1 cellular context compared by ENCODE assay signal in the genomic region with DNA sequence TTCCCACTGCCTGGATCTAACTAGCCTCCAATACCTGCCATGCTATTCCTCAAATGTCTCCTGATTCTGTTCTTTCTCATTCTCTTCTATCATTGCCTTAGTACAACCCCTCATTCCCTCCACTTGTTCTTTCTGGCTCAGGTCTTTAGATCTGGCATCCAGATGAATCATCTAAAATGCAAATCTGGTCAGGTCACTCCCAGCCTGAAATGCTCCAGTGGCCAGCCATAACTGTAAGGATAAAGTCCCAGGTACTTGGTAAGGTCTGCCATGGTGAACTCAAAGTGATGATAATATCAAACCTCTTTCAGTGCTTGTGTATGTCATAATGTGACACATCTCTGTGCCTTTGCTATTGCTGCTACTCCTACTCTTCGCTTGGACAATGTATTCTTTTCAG.
TF ChIP-seq lines count a peak whose summit lies in the region.

No MANE protein-coding gene starts in this region.

TF ChIP-seq in HepG2, 621 proteins besides CTCF, POLR2A, EP300 and RAD21:
- TF ChIP-seq ZNF354B (CRISPR knock-in tag; IDR thresholded peaks at IDR 0.05) (no peak), AGO1 (IDR thresholded peaks at IDR 0.05; ENCODE audit: low read depth, low read length, poor library complexity, severe bottlenecking) (no peak), NPAS2 (CRISPR knock-in tag; IDR thresholded peaks at IDR 0.05; ENCODE audit: borderline replicate concordance) (no peak), ETV5 (CRISPR knock-in tag; IDR thresholded peaks at IDR 0.05; ENCODE audit: borderline replicate concordance) (no peak)
- TF ChIP-seq, protein P1, sequence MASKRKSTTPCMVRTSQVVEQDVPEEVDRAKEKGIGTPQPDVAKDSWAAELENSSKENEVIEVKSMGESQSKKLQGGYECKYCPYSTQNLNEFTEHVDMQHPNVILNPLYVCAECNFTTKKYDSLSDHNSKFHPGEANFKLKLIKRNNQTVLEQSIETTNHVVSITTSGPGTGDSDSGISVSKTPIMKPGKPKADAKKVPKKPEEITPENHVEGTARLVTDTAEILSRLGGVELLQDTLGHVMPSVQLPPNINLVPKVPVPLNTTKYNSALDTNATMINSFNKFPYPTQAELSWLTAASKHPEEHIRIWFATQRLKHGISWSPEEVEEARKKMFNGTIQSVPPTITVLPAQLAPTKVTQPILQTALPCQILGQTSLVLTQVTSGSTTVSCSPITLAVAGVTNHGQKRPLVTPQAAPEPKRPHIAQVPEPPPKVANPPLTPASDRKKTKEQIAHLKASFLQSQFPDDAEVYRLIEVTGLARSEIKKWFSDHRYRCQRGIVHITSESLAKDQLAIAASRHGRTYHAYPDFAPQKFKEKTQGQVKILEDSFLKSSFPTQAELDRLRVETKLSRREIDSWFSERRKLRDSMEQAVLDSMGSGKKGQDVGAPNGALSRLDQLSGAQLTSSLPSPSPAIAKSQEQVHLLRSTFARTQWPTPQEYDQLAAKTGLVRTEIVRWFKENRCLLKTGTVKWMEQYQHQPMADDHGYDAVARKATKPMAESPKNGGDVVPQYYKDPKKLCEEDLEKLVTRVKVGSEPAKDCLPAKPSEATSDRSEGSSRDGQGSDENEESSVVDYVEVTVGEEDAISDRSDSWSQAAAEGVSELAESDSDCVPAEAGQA (IDR thresholded peaks at IDR 0.05; ENCODE audit: low read depth), result no peak
- TF ChIP-seq, protein P1 (CRISPR knock-in tag; IDR thresholded peaks at IDR 0.05; ENCODE audit: borderline replicate concordance), result no peak
- TF ChIP-seq, protein P2, sequence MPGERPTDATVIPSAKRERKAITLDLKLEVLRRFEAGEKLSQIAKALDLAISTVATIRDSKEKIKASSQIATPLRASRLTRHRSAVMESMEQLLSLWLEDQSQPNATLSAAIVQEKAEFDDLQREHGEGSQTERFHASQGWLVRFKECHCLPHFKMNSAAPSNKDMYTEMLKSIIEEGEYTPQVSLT (CRISPR knock-in tag; IDR thresholded peaks at IDR 0.05; ENCODE audit: borderline replicate concordance, low read depth), result no peak
- TF ChIP-seq, protein P3, sequence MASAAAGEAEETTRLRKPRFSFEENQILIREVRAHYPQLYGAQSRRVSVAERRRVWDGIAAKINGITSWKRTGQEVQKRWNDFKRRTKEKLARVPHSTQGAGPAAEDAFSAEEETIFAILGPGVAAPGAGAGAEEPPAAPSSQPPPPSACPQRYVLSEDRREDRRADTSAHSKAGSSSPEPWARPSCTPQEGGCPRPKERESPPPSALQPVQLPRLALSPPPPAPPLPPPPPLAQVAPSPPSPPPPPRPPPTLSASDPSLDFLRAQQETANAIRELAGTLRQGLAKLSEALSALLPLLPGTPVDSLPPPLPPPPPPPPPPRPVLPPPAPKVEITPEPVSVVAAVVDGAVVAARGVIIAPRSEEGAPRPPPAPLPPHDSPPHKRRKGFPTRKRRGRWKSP (CRISPR knock-in tag; IDR thresholded peaks at IDR 0.05), result no peak
